In genomic region chr2:73174941-73175662, GRCh38 we compare ENCODE assay signal across 8 cellular contexts. TPM values are rescaled to one million over a fixed set of nuclear protein-coding genes. Genes with fewer than 3 reads are reported as not detected.
A peak's percentile ranks its signal among the peaks of the same experiment; 100 is the strongest.
DNase-seq lines count a peak whose midpoint lies in the region; ATAC-seq and TF ChIP-seq lines count a peak whose summit lies in the region.

No MANE protein-coding gene starts in this region.

- H3K9me3 ChIP-seq in mesodermal cell (ENCODE audit: control insufficient read depth, low read length) = no peaks in the 10 kb centered on the region
- H3K9me3 ChIP-seq in thoracic aorta = no peaks in the 10 kb centered on the region

- no peak overlapping the region for H3K27ac ChIP-seq in mesodermal cell (ENCODE audit: low read depth, low read length, severe bottlenecking)
- H3K27ac ChIP-seq in thoracic aorta = no peak overlapping the region

- peak overlapping the region; percentile 28 for H3K4me3 ChIP-seq in mesodermal cell (ENCODE audit: extremely low read depth, insufficient read depth, low read length, poor library complexity, severe bottlenecking)
- peak overlapping the region; percentile 77 for H3K4me3 ChIP-seq in thoracic aorta

- TF ChIP-seq CTCF in chondrocyte (IDR thresholded peaks at IDR 0.05) (no peak), thoracic aorta (IDR thresholded peaks at IDR 0.05) (no peak)

- no peak overlapping the region for H3K27ac Mint-ChIP-seq in activated T-cell treated with anti-CD3 and anti-CD28 coated beads, Interleukin-2, amount 50 U/mL, for 24 hours
- no peak overlapping the region for H3K27ac Mint-ChIP-seq in chondrocyte (ENCODE audit: unreplicated experiment)

- H3K4me1 ChIP-seq in mesodermal cell (ENCODE audit: control insufficient read depth, insufficient read depth, low read length, poor library complexity, severe bottlenecking) (peaks cover 16% of the 10 kb centered on the region), thoracic aorta (ENCODE audit: control insufficient read depth in 1 of 2, low read depth in 2 of 2) (peaks cover 0 to 19% of the 10 kb centered on the region in 2 donors)

- no peak for ATAC-seq in thoracic aorta (ENCODE audit: insufficient number of reproducible peaks, low FRiP score, low read depth)
- ATAC-seq in GM21576 (IDR thresholded peaks at IDR 0.05; ENCODE audit: unreplicated experiment) = no peak

- H3K27me3 ChIP-seq in thoracic aorta (replicated peaks; ENCODE audit: insufficient read depth) = no peaks in the 10 kb centered on the region

- H3K4me1 Mint-ChIP-seq in activated T-cell treated with anti-CD3 and anti-CD28 coated beads, Interleukin-2, amount 50 U/mL, for 24 hours (ENCODE audit: low read depth) = peaks cover 36% of the 10 kb centered on the region
- H3K4me1 Mint-ChIP-seq in chondrocyte (ENCODE audit: low read depth) = peaks cover 14% of the 10 kb centered on the region

- no peak for DNase-seq in activated T-cell treated with anti-CD3 and anti-CD28 coated beads, Interleukin-2, amount 50 U/mL, for 24 hours
- DNase-seq in activated T-cell treated with anti-CD3 and anti-CD28 coated beads for 4 hours (no peak), chondrocyte (ENCODE audit: low spot score) (no peak), thoracic aorta (ENCODE audit: low spot score) (no peak), NCI-H128 (lab: John Stamatoyannopoulos, UW; ENCODE audit: unreplicated experiment) (no peak), SW480 (ENCODE audit: low spot score) (no peak)

- peak overlapping the region; percentile 12 for H3K4me3 Mint-ChIP-seq in activated T-cell treated with anti-CD3 and anti-CD28 coated beads, Interleukin-2, amount 50 U/mL, for 24 hours
- H3K4me3 Mint-ChIP-seq in chondrocyte (ENCODE audit: unreplicated experiment) = peak overlapping the region; percentile 33

- H3K27me3 Mint-ChIP-seq in activated T-cell treated with anti-CD3 and anti-CD28 coated beads, Interleukin-2, amount 50 U/mL, for 24 hours = peaks cover 52% of the 10 kb centered on the region
- H3K27me3 Mint-ChIP-seq in chondrocyte (ENCODE audit: low read depth) = peaks cover 42% of the 10 kb centered on the region

- H3K36me3 ChIP-seq in mesodermal cell (ENCODE audit: control insufficient read depth, insufficient read depth, low read length) (no peaks in the 10 kb centered on the region), thoracic aorta (no peaks in the 10 kb centered on the region)

- 6 to 8% methylated on average over 17 of the region's 25 CpGs for WGBS in mesodermal cell (ENCODE audit: insufficient coverage in 2 of 2), 2 experiments

- H3K36me3 Mint-ChIP-seq in activated T-cell treated with anti-CD3 and anti-CD28 coated beads, Interleukin-2, amount 50 U/mL, for 24 hours (ENCODE audit: low read depth) = no peaks in the 10 kb centered on the region
- H3K36me3 Mint-ChIP-seq in chondrocyte (ENCODE audit: low read depth) = no peaks in the 10 kb centered on the region

- no peaks in the 10 kb centered on the region for H3K9me3 Mint-ChIP-seq in activated T-cell treated with anti-CD3 and anti-CD28 coated beads, Interleukin-2, amount 50 U/mL, for 24 hours
- no peaks in the 10 kb centered on the region for H3K9me3 Mint-ChIP-seq in chondrocyte (ENCODE audit: low read depth)

RNA-seq across cellular contexts. Expression of gene NOTO, which starts 27.3 kb away (rescaled TPM):
- total RNA-seq in chondrocyte (not detected in 3 replicates), thoracic aorta (not detected)
- not detected for polyA plus RNA-seq in mesodermal cell (2013, experiment 1 of 2)
- not detected for polyA plus RNA-seq in mesodermal cell (2013, experiment 2 of 2)

RNA-seq across cellular contexts. Expression of gene SMYD5, which starts 38.9 kb away (rescaled TPM):
- total RNA-seq in chondrocyte = 10.0 to 12.6 TPM (median 11.7 TPM) in 3 replicates
- 27.0 TPM for polyA plus RNA-seq in mesodermal cell (2013, experiment 1 of 2)
- 20.7 TPM for polyA plus RNA-seq in mesodermal cell (2013, experiment 2 of 2)
- 10 to 100 TPM; 12.6 to 16.2 TPM for total RNA-seq in thoracic aorta

RNA-seq across cellular contexts. Expression of gene PRADC1, which starts 57.9 kb away (rescaled TPM):
- 21.7 to 32.4 TPM (median 23.0 TPM) in 3 replicates for total RNA-seq in chondrocyte
- 20.7 TPM for polyA plus RNA-seq in mesodermal cell (2013, experiment 1 of 2)
- polyA plus RNA-seq in mesodermal cell (2013, experiment 2 of 2) = 15.0 TPM
- 10 to 100 TPM; 19.9 to 24.5 TPM for total RNA-seq in thoracic aorta

RNA-seq across cellular contexts. Expression of gene CCT7, which starts 59.0 kb away (rescaled TPM):
- 182 to 214 TPM (median 192 TPM) in 3 replicates for total RNA-seq in chondrocyte
- 265 TPM for polyA plus RNA-seq in mesodermal cell (2013, experiment 1 of 2)
- 246 TPM for polyA plus RNA-seq in mesodermal cell (2013, experiment 2 of 2)
- total RNA-seq in thoracic aorta = 100 to 1,000 TPM; 121 to 144 TPM
